Comparison of ENCODE assay signal across 1 cellular context in genomic region chr12:102093319-102093718, GRCh38.
TF ChIP-seq lines count a peak whose summit lies in the region.

No MANE protein-coding gene starts in this region.

TF ChIP-seq in IMR-90, 13 proteins besides CTCF, POLR2A, EP300 and RAD21:
- no peak for TF ChIP-seq CHD1 (IDR thresholded peaks at IDR 0.05; ENCODE audit: low read depth, low read length)
- TF ChIP-seq FOS (IDR thresholded peaks at IDR 0.05; ENCODE audit: low read depth, low read length): no peak
- no peak for TF ChIP-seq SMC3 (IDR thresholded peaks at IDR 0.05; ENCODE audit: low read depth, low read length)
- no peak for TF ChIP-seq BHLHE40 (IDR thresholded peaks at IDR 0.05; ENCODE audit: low read depth, low read length)
